25 cellular contexts compared by ENCODE assay signal in genomic region chr10:47055386-47056382, GRCh38.
DNase-seq lines count a peak whose midpoint lies in the region; ATAC-seq and TF ChIP-seq lines count a peak whose summit lies in the region.
"Had no signal": no experiment of that assay in that cellular context is flagged by ENCODE, and none has a peak within 500 bp of the region (broad histone marks: within the 10 kb centered on the region; RNA-seq: fewer than 3 reads in every experiment).

No MANE protein-coding gene starts in this region.

- DNase-seq in left ventricle myocardium superior (no peak), Right ventricle myocardium superior (no peak), coronary artery (ENCODE audit: low spot score) (peak; percentile 55), nephron progenitor cell (no peak), ureter (ENCODE audit: low spot score) (peak; percentile 35), NCI-H774 (lab: John Stamatoyannopoulos, UW) (no peak)
- DNase-seq in activated CD4-positive, alpha-beta T cell treated with anti-CD3 and anti-CD28 coated beads for 48 hours = no peak
- DNase-seq: Caco-2; CD4-positive, alpha-beta T cell; GF-D8; HCEC 1CT; IMR-90; Karpas-422; MG63; NCI-H1092 treated with DMSO at 0.1 percent for 48 hours; NCI-H146; NCI-H2029 treated with DMSO at 0.1 percent for 48 hours; NCI-H2171 treated with DMSO at 0.1 percent for 48 hours; NCI-H446; NK-92 treated with Interleukin-12 subunit alpha and Interleukin-12 subunit beta, amount 100 ng/mL, for 24 hours had no signal

- H3K27me3 Mint-ChIP-seq in nephron progenitor cell (ENCODE audit: low read depth, poor library complexity) = peaks cover 8% of the 10 kb centered on the region
- H3K27me3 Mint-ChIP-seq: CD4-positive, alpha-beta T cell had no signal

- no peak overlapping the region for H3K4me3 ChIP-seq in coronary artery
- H3K4me3 ChIP-seq: MG63, SK-N-MC had no signal

- H3K27ac ChIP-seq in coronary artery = no peak overlapping the region
- H3K27ac ChIP-seq: HL-60, SK-N-MC had no signal

- ATAC-seq in left ventricle myocardium superior = peak; percentile 34
- no peak for ATAC-seq in Right ventricle myocardium superior (ENCODE audit: poor library complexity)
- no peak for ATAC-seq in HG03196 (IDR thresholded peaks at IDR 0.05; ENCODE audit: unreplicated experiment)
- ATAC-seq: Right ventricle myocardium inferior had no signal

- intact Hi-C loops in left ventricle myocardium superior (cut with micrococcal nuclease) (no loop called here), Right ventricle myocardium superior (cut with DNase I) (no loop called here)

- H3K9me3 Mint-ChIP-seq in nephron progenitor cell = no peaks in the 10 kb centered on the region
- H3K9me3 Mint-ChIP-seq: CD4-positive, alpha-beta T cell had no signal

- H3K27ac Mint-ChIP-seq in nephron progenitor cell = peak overlapping the region; percentile 83
- H3K27ac Mint-ChIP-seq: B cell; CD4-positive, alpha-beta T cell had no signal

- H3K36me3 Mint-ChIP-seq in nephron progenitor cell (ENCODE audit: low read depth) = no peaks in the 10 kb centered on the region

- TF ChIP-seq CTCF in coronary artery (IDR thresholded peaks at IDR 0.05) (no peak), nephron progenitor cell (IDR thresholded peaks at IDR 0.05) (no peak)

- H3K4me3 Mint-ChIP-seq in nephron progenitor cell = peak overlapping the region; percentile 6
- H3K4me3 Mint-ChIP-seq: B cell; CD4-positive, alpha-beta T cell had no signal

- peaks cover 63% of the 10 kb centered on the region for H3K4me1 Mint-ChIP-seq in nephron progenitor cell
- H3K4me1 Mint-ChIP-seq: B cell had no signal

Comparison
In these comparisons a context has a peak if more than half of its experiments do, and no peak if none do; other contexts are left out.
1. DNase-seq: peak in coronary artery (single experiment) and ureter (single experiment); none in left ventricle myocardium superior (single experiment), Right ventricle myocardium superior (single experiment), nephron progenitor cell (single experiment), activated CD4-positive, alpha-beta T cell treated with anti-CD3 and anti-CD28 coated beads for 48 hours (single experiment) and NCI-H774 (single experiment).